In the genomic region with DNA sequence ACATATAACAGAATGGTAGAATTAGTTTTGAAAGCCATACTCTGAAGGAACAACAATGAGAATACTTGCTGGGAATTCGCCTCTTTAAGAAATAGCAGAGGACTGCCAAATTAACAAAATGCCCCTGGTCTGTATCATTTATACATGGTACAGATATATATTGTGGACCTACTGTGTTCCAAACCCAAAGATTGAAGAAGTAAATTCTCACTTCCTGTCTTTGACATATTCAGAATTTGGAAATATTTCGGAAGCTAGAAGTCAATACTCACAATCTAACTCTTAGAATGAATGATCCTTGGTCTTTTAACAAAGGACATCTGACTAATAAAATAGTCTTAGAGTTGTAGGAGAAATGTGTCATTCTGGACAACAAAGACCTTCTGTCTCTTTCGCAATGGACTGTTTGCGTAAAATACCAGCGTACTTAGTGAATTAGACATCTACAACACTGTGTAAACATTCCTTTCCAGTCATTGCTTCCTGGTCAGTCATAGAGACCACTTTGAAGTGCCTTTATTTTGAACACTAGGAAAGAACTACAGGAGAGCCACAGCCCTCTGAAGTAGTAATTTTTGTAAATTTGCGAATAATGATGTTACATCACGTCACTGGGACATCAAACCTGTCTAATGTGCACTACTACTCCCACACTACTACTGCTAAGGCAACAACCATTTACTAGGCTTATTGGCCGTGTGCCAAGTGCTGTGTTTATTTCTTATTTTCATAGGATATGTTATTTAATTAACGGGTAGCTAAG, we compare ENCODE assay signal across 12 cellular contexts.
DNase-seq lines count a peak whose midpoint lies in the region; ATAC-seq and TF ChIP-seq lines count a peak whose summit lies in the region.
"Had no signal": no experiment of that assay in that cellular context is flagged by ENCODE, and none has a peak within 500 bp of the region (broad histone marks: within the 10 kb centered on the region; RNA-seq: fewer than 3 reads in every experiment).

No MANE protein-coding gene starts in this region.

- H3K27me3 Mint-ChIP-seq in glutamatergic neuron (ENCODE audit: unreplicated experiment): no peaks in the 10 kb centered on the region

- DNase-seq in SHP77 treated with DMSO at 0.1 percent for 48 hours (lab: John Stamatoyannopoulos, UW) (peak; percentile 9), SHP77 (lab: John Stamatoyannopoulos, UW) (no peak), astrocyte of the cerebellum (ENCODE audit: low read depth) (peak; percentile 85), kidney glomerular epithelial cell (lab: John Stamatoyannopoulos, UW) (peak; percentile 50), glutamatergic neuron (no peak), activated gamma-delta T cell (lab: John Stamatoyannopoulos, UW) (no peak), NCI-H187 treated with DMSO at 0.1 percent for 48 hours (lab: John Stamatoyannopoulos, UW) (no peak)
- DNase-seq: activated T-cell treated with anti-CD3 and anti-CD28 coated beads, Interleukin-2, amount 50 U/mL, for 1 hour; islet precursor cell; stimulated activated CD4-positive, alpha-beta T cell treated with anti-CD3 and anti-CD28 coated beads, Interleukin-1b, Interleukin-23, amount 100 ng/mL, for 48 hours; stimulated activated naive CD4-positive, alpha-beta T cell had no signal

- no peak overlapping the region for H3K27ac Mint-ChIP-seq in glutamatergic neuron (ENCODE audit: unreplicated experiment)

- H3K36me3 Mint-ChIP-seq in glutamatergic neuron (ENCODE audit: unreplicated experiment): no peaks in the 10 kb centered on the region

- TF ChIP-seq CTCF in astrocyte of the cerebellum (IDR thresholded peaks at IDR 0.05; ENCODE audit: low read depth, low read length, missing control alignments) (no peak), glutamatergic neuron (IDR thresholded peaks at IDR 0.05; ENCODE audit: partially characterized antibody, unreplicated experiment) (no peak)

- no peak for ATAC-seq in HG03342 (IDR thresholded peaks at IDR 0.05; ENCODE audit: unreplicated experiment)

- H3K9me3 Mint-ChIP-seq in glutamatergic neuron (ENCODE audit: unreplicated experiment): no peaks in the 10 kb centered on the region

- no peak overlapping the region for H3K4me3 ChIP-seq in astrocyte of the cerebellum (ENCODE audit: low read depth, low read length)

- no peaks in the 10 kb centered on the region for H3K4me1 Mint-ChIP-seq in glutamatergic neuron (ENCODE audit: low read depth, unreplicated experiment)

- H3K4me3 Mint-ChIP-seq in glutamatergic neuron (ENCODE audit: unreplicated experiment): no peak overlapping the region

- in situ Hi-C loops in astrocyte of the cerebellum (cut with HindIII; ENCODE audit: low sequenced_read_pairs): no loop called here

Comparison
In these comparisons a context has a peak if more than half of its experiments do, and no peak if none do; other contexts are left out.
1. DNase-seq: peak in SHP77 treated with DMSO at 0.1 percent for 48 hours (single experiment), astrocyte of the cerebellum (single experiment) and kidney glomerular epithelial cell (single experiment); none in SHP77 (0 of 2), glutamatergic neuron (single experiment), activated gamma-delta T cell (single experiment) and NCI-H187 treated with DMSO at 0.1 percent for 48 hours (single experiment).